In the genomic region with DNA sequence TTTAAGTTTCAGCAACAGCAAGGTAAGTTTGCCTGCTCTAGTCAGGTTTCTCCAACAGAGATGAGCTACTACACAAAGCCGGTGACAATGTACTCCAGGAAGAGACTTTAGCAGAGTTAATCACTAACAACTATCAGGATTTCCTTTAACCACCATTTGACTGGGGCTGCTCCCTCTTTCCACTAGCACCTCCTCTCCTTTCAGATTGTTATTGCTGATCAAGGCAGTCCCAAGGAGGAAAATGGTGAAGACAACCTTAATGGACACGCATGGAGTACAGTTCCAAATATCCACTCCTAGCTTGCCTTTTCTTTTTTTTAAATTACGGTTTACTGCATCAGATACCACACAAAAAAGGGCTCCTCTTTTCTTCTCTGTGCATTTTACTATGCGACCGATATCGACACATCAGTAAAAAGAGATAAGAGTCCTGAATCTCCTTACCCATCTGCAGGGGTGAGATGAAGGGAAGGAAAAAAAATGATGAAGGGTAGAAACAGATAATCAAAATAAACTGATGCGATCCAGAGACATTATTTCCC, we compare ENCODE assay signal across 8 cellular contexts. TPM values are rescaled to one million over a fixed set of nuclear protein-coding genes. Genes with fewer than 3 reads are reported as not detected.
DNase-seq lines count a peak whose midpoint lies in the region; ATAC-seq, FAIRE-seq and TF ChIP-seq lines count a peak whose summit lies in the region.

No MANE protein-coding gene starts in this region.

- peak overlapping the region; percentile 71 to 98 (median 93) for H3K4me3 ChIP-seq in heart right ventricle
- peak overlapping the region; percentile 74 to 90 for H3K4me3 ChIP-seq in ascending aorta
- peak overlapping the region; percentile 78 to 100 (median 96) for H3K4me3 ChIP-seq in keratinocyte (ENCODE audit: control insufficient read depth in 2 of 3, extremely low read depth in 1 of 3, insufficient read depth in 2 of 3, low read depth in 1 of 3, low read length in 3 of 3)

- peaks cover 19 to 41% of the 10 kb centered on the region in 2 donors for H3K4me1 Mint-ChIP-seq in stimulated activated naive B cell treated with anti-CD40 and anti-IgM and Interleukin-4, amounts not matched to agents 10 μg/mL and 1 μg/mL and 100 μg/mL, for 72 hours

- H3K27me3 ChIP-seq in heart right ventricle (no peaks in the 10 kb centered on the region), ascending aorta (no peaks in the 10 kb centered on the region), keratinocyte (ENCODE audit: control insufficient read depth, extremely low read depth, insufficient read depth, low read length) (no peaks in the 10 kb centered on the region)

- WGBS in heart right ventricle, 2 donors: 3 to 14% methylated on average over 7 of the region's 7 CpGs

- H3K9me1 ChIP-seq in keratinocyte (ENCODE audit: control insufficient read depth, extremely low read depth, insufficient read depth, low read length): no peaks in the 10 kb centered on the region

- no peaks in the 10 kb centered on the region for H3K27me3 Mint-ChIP-seq in stimulated activated naive B cell treated with anti-CD40 and anti-IgM and Interleukin-4, amounts not matched to agents 10 μg/mL and 1 μg/mL and 100 μg/mL, for 72 hours

- ATAC-seq in heart right ventricle (no peak), left ventricle myocardium superior (no peak)
- ATAC-seq in stimulated activated naive B cell treated with anti-CD40 and anti-IgM and Interleukin-4, amounts not matched to agents 10 μg/mL and 1 μg/mL and 100 μg/mL, for 72 hours (replicated peaks): no peak

- no peaks in the 10 kb centered on the region for H3K9me3 ChIP-seq in heart right ventricle
- H3K9me3 ChIP-seq in ascending aorta: no peaks in the 10 kb centered on the region
- H3K9me3 ChIP-seq in keratinocyte (ENCODE audit: control insufficient read depth, low read depth, low read length): no peaks in the 10 kb centered on the region

- H3K27ac ChIP-seq in heart right ventricle (peak overlapping the region in 9 of 10 donors; percentile 73 to 92 (median 87)), ascending aorta (peak overlapping the region; percentile 90), keratinocyte (ENCODE audit: control insufficient read depth, insufficient read depth, low read length) (peak overlapping the region; percentile 93)

- TF ChIP-seq CTCF in heart right ventricle (IDR thresholded peaks at IDR 0.05): no peak
- TF ChIP-seq CTCF in ascending aorta (IDR thresholded peaks at IDR 0.05): no peak
- TF ChIP-seq CTCF in keratinocyte (optimal IDR thresholded peaks at IDR 0.05 in 1 of 3, IDR thresholded peaks at IDR 0.05 in 1 of 3, conservative IDR thresholded peaks at IDR 0.05 in 1 of 3; ENCODE audit: extremely low read depth in 1 of 3, insufficient read depth in 2 of 3, low read length in 3 of 3): no peak

- H3K9me3 Mint-ChIP-seq in stimulated activated naive B cell treated with anti-CD40 and anti-IgM and Interleukin-4, amounts not matched to agents 10 μg/mL and 1 μg/mL and 100 μg/mL, for 72 hours: no peaks in the 10 kb centered on the region

- H3K27ac Mint-ChIP-seq in stimulated activated naive B cell treated with anti-CD40 and anti-IgM and Interleukin-4, amounts not matched to agents 10 μg/mL and 1 μg/mL and 100 μg/mL, for 72 hours: peak overlapping the region; percentile 76

- no peak for DNase-seq in heart right ventricle
- DNase-seq in left ventricle myocardium superior: no peak
- peak in 2 of 3 experiments; percentile 60 to 77 for DNase-seq in NCI-H1417 (lab: John Stamatoyannopoulos, UW)
- no peak for DNase-seq in ascending aorta (ENCODE audit: low spot score in 2 of 2)
- DNase-seq in keratinocyte (ENCODE audit: low read depth, low spot score): no peak
- no peak for DNase-seq in stimulated activated naive B cell treated with anti-CD40 and anti-IgM and Interleukin-4, amounts not matched to agents 10 μg/mL and 1 μg/mL and 100 μg/mL, for 72 hours
- DNase-seq in foreskin melanocyte: no peak
- DNase-seq in stimulated activated CD4-positive, alpha-beta T cell treated with anti-CD3 and anti-CD28 coated beads, Interleukin-4, amount 100 ng/mL, for 1 hour: no peak

- dilution Hi-C loops in keratinocyte (cut with MboI; ENCODE audit: extremely low pct_ligation_motif_present, low sequenced_read_pairs): no loop called here

- peak overlapping the region; percentile 91 for H3K9ac ChIP-seq in keratinocyte (ENCODE audit: control insufficient read depth, extremely low read depth, insufficient read depth, low read length)

- H3K4me3 Mint-ChIP-seq in stimulated activated naive B cell treated with anti-CD40 and anti-IgM and Interleukin-4, amounts not matched to agents 10 μg/mL and 1 μg/mL and 100 μg/mL, for 72 hours: peak overlapping the region; percentile 88 to 91

- H3K4me1 ChIP-seq in heart right ventricle (peaks cover 0 to 54% (median 38%) of the 10 kb centered on the region in 9 donors), ascending aorta (peaks cover 0 to 46% of the 10 kb centered on the region in 2 donors), keratinocyte (ENCODE audit: control insufficient read depth, extremely low read depth, insufficient read depth, low read length) (peaks cover 43% of the 10 kb centered on the region)

- no peaks in the 10 kb centered on the region for H4K20me1 ChIP-seq in keratinocyte (ENCODE audit: control insufficient read depth, extremely low read depth, insufficient read depth, low read length)

- intact Hi-C loops in heart right ventricle (cut with DNase I) (loop anchor here in 3 of 10 donors (2.0 to 10.0 kb wide), 2 partner anchors 47 to 83 kb away; a partner anchor contains a TSS), left ventricle myocardium superior (cut with micrococcal nuclease) (no loop called here), ascending aorta (cut with DNase I) (loop anchor here (1.0 to 2.0 kb wide), 2 partner anchors 31 to 85 kb away; a partner anchor contains a TSS)

- H2AFZ ChIP-seq in keratinocyte (ENCODE audit: control insufficient read depth, low read length): peak overlapping the region; percentile 46

- peaks cover 0 to 2% (median 0%) of the 10 kb centered on the region in 9 donors for H3K36me3 ChIP-seq in heart right ventricle
- no peaks in the 10 kb centered on the region for H3K36me3 ChIP-seq in ascending aorta
- H3K36me3 ChIP-seq in keratinocyte (ENCODE audit: control insufficient read depth in 2 of 2, extremely low read depth in 1 of 2, insufficient read depth in 2 of 2, low read length in 2 of 2): no peaks in the 10 kb centered on the region

- H3K36me3 Mint-ChIP-seq in stimulated activated naive B cell treated with anti-CD40 and anti-IgM and Interleukin-4, amounts not matched to agents 10 μg/mL and 1 μg/mL and 100 μg/mL, for 72 hours: peaks cover 0 to 4% of the 10 kb centered on the region in 2 donors

- H3K79me2 ChIP-seq in keratinocyte (ENCODE audit: control insufficient read depth, insufficient read depth, low read length): peaks cover 58% of the 10 kb centered on the region

- FAIRE-seq in keratinocyte (lab: Jason Lieb, UNC): peak; percentile 9

- H3K4me2 ChIP-seq in keratinocyte (ENCODE audit: control insufficient read depth, extremely low read depth, insufficient read depth, low read depth, low read length): peak overlapping the region; percentile 99

RNA-seq across cellular contexts. Expression of a gene that starts 30.9 kb away (rescaled TPM):
- total RNA-seq in heart right ventricle: 10 to 100 TPM; 13.2 to 19.4 (median 16.0) TPM
- 10 to 100 TPM in 1 of 2 donors, 1 to 10 TPM in 1; 8.7 to 13.2 TPM for polyA plus RNA-seq in heart right ventricle
- 16.8 TPM for total RNA-seq in left ventricle myocardium superior
- total RNA-seq in ascending aorta: 30.7 TPM
- 5.1 to 25.3 TPM (median 6.5 TPM) in 3 replicates for polyA plus RNA-seq in keratinocyte
- 15.5 TPM for polyA plus RNA-seq in keratinocyte (2011; ENCODE audit: low read depth)
- polyA plus RNA-seq in keratinocyte (2011; cell fraction: cytosol; rRNA removed): 19.1 and 22.7 TPM in 2 replicates
- polyA plus RNA-seq in keratinocyte (2011; cell fraction: nucleus; rRNA removed): 31.0 and 31.6 TPM in 2 replicates
- 16.7 and 23.0 TPM in 2 replicates for polyA plus RNA-seq in keratinocyte (2012; ENCODE audit: low replicate concordance)
- polyA minus RNA-seq in keratinocyte: 22.8 to 66.0 TPM (median 28.3 TPM) in 3 replicates
- polyA minus RNA-seq in keratinocyte (2011; cell fraction: cytosol; rRNA and poly(A)+ RNA removed): 24.0 TPM
- 20.3 and 28.2 TPM in 2 replicates for polyA minus RNA-seq in keratinocyte (2011; cell fraction: nucleus; rRNA and poly(A)+ RNA removed)

RNA-seq across cellular contexts. Expression of a gene that starts 43.2 kb away (rescaled TPM):
- total RNA-seq in heart right ventricle (10 to 100 TPM; 34.2 to 41.6 (median 39.2) TPM), left ventricle myocardium superior (34.1 TPM), ascending aorta (5.7 TPM)
- polyA plus RNA-seq in heart right ventricle (10 to 100 TPM; 32.3 to 48.2 TPM), keratinocyte (46.5 to 63.3 TPM (median 60.6 TPM) in 3 replicates)
- polyA plus RNA-seq in keratinocyte (2011; ENCODE audit: low read depth): 39.8 TPM
- 45.9 and 51.3 TPM in 2 replicates for polyA plus RNA-seq in keratinocyte (2011; cell fraction: cytosol; rRNA removed)
- polyA plus RNA-seq in keratinocyte (2011; cell fraction: nucleus; rRNA removed): 52.7 and 62.4 TPM in 2 replicates
- polyA plus RNA-seq in keratinocyte (2012; ENCODE audit: low replicate concordance): 39.5 and 42.5 TPM in 2 replicates
- polyA minus RNA-seq in keratinocyte: 69.9 to 97.5 TPM (median 83.5 TPM) in 3 replicates
- 48.3 TPM for polyA minus RNA-seq in keratinocyte (2011; cell fraction: cytosol; rRNA and poly(A)+ RNA removed)
- polyA minus RNA-seq in keratinocyte (2011; cell fraction: nucleus; rRNA and poly(A)+ RNA removed): 19.4 and 24.8 TPM in 2 replicates

Comparison
In these comparisons a context has a peak if more than half of its experiments do, and no peak if none do; other contexts are left out.
1. DNase-seq: peak in NCI-H1417 (2 of 3); none in heart right ventricle (0 of 2), left ventricle myocardium superior (single experiment), ascending aorta (0 of 2), keratinocyte (single experiment), stimulated activated naive B cell treated with anti-CD40 and anti-IgM and Interleukin-4, amounts not matched to agents 10 μg/mL and 1 μg/mL and 100 μg/mL, for 72 hours (single experiment), foreskin melanocyte (single experiment) and stimulated activated CD4-positive, alpha-beta T cell treated with anti-CD3 and anti-CD28 coated beads, Interleukin-4, amount 100 ng/mL, for 1 hour (single experiment).
2. Peak in every context shown above with its lines, with median percentiles within 50 percentile points of each other: H3K27ac ChIP-seq and H3K4me3 ChIP-seq.